Comparison of ENCODE assay signal across 8 cellular contexts in the genomic region with DNA sequence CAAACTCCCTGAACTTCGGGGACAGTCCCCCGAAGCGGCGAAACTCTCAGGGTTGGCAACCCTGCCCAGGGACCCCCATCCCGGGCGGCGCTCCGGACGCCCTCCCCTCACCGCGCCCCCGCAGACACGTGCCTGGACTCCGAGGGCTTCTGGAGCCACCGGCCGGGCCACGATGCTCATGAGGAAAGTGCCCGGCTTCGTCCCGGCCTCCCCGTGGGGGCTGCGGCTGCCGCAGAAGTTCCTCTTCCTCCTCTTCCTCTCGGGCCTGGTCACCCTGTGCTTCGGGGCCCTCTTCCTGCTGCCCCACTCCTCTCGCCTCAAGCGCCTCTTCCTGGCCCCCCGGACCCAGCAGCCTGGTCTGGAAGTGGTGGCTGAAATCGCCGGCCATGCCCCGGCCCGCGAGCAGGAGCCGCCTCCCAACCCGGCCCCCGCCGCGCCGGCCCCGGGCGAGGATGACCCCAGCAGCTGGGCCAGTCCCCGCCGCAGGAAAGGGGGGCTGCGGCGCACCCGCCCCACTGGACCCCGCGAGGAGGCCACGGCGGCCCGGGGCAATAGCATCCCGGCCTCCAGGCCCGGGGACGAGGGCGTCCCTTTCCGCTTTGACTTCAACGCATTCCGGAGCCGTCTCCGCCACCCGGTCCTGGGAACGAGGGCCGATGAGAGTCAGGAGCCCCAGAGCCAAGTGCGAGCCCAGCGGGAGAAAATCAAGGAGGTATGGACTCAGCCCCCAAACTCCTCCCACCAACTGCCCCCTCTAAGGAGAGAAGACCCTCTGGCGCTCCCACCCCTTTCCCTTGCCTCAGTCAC. TPM values are rescaled to one million over a fixed set of nuclear protein-coding genes. Genes with fewer than 3 reads are reported as not detected.
DNase-seq lines count a peak whose midpoint lies in the region; ATAC-seq and TF ChIP-seq lines count a peak whose summit lies in the region.

No MANE protein-coding gene starts in this region.

- CTCF ChIA-PET in WTC11 (lab: Charles Lee): interaction anchor here (0.7 to 4.5 kb wide), 25 partner anchors 10 to 274 kb away, joined by 3 to 43 read pairs (median 5); partner anchors contain the start of gene SELENON

- H3K36me3 Mint-ChIP-seq in GM23338 (ENCODE audit: low read depth) (no peaks in the 10 kb centered on the region; the same call in 2 of the 3 replicates), WTC11 (no peaks in the 10 kb centered on the region), progenitor cell of endocrine pancreas (ENCODE audit: insufficient read depth) (no peaks in the 10 kb centered on the region)

- H3K27me3 Mint-ChIP-seq in GM23338 (ENCODE audit: insufficient read depth, low read depth, poor library complexity): peaks cover 21% of the 10 kb centered on the region
- peaks cover 42% of the 10 kb centered on the region for H3K27me3 Mint-ChIP-seq in WTC11 (ENCODE audit: low read depth)
- peaks cover 68% of the 10 kb centered on the region for H3K27me3 Mint-ChIP-seq in progenitor cell of endocrine pancreas

- ATAC-seq in GM23338 (peak; percentile 7), WTC11 (no peak), HG02759 (IDR thresholded peaks at IDR 0.05; ENCODE audit: unreplicated experiment) (no peak)

- peaks cover 6% of the 10 kb centered on the region for H4K20me1 ChIP-seq in GM23338 (replicated peaks; ENCODE audit: insufficient read depth)

- H3K9me3 Mint-ChIP-seq in GM23338: no peaks in the 10 kb centered on the region
- no peaks in the 10 kb centered on the region for H3K9me3 Mint-ChIP-seq in WTC11
- H3K9me3 Mint-ChIP-seq in progenitor cell of endocrine pancreas (ENCODE audit: low read depth): no peaks in the 10 kb centered on the region

- no peak overlapping the region for H3K27ac ChIP-seq in GM23338 (ENCODE audit: low read depth)

- H3F3A ChIP-seq in GM23338 (replicated peaks; ENCODE audit: low read depth): peaks cover 4% of the 10 kb centered on the region

- H3K4me3 Mint-ChIP-seq in GM23338 (peak overlapping the region; percentile 72), WTC11 (peak overlapping the region; percentile 76), progenitor cell of endocrine pancreas (ENCODE audit: low read depth) (peak overlapping the region; percentile 65)

- H3K27ac Mint-ChIP-seq in GM23338: no peak overlapping the region
- H3K27ac Mint-ChIP-seq in WTC11: no peak overlapping the region
- H3K27ac Mint-ChIP-seq in progenitor cell of endocrine pancreas: peak overlapping the region; percentile 88

- peaks cover 28% of the 10 kb centered on the region for H3K4me1 Mint-ChIP-seq in GM23338
- H3K4me1 Mint-ChIP-seq in WTC11: peaks cover 28% of the 10 kb centered on the region
- peaks cover 6% of the 10 kb centered on the region for H3K4me1 Mint-ChIP-seq in progenitor cell of endocrine pancreas (ENCODE audit: low read depth)

- DNase-seq in GM23338 (ENCODE audit: low spot score): peak; percentile 70
- DNase-seq in WTC11 (ENCODE audit: low spot score): peak; percentile 56
- no peak for DNase-seq in foreskin fibroblast
- no peak for DNase-seq in progenitor cell of endocrine pancreas (ENCODE audit: low spot score, unreplicated experiment)
- DNase-seq in LoVo (ENCODE audit: low spot score): no peak
- DNase-seq in HT-29 (ENCODE audit: low spot score): no peak
- DNase-seq in GOT3 (lab: John Stamatoyannopoulos, UW): no peak

- H3K9me2 ChIP-seq in GM23338 (ENCODE audit: insufficient read depth): no peaks in the 10 kb centered on the region

- H2AFZ ChIP-seq in GM23338: peak overlapping the region; percentile 98

- H3K27me3 ChIP-seq in GM23338 (ENCODE audit: insufficient read depth): peaks cover 16% of the 10 kb centered on the region

- TF ChIP-seq CTCF in GM23338 (conservative IDR thresholded peaks at IDR 0.05; ENCODE audit: low read depth in 2 of 2) (no peak), WTC11 (IDR thresholded peaks at IDR 0.05) (no peak), foreskin fibroblast (IDR thresholded peaks at IDR 0.05; ENCODE audit: low read depth, low read length) (no peak), progenitor cell of endocrine pancreas (IDR thresholded peaks at IDR 0.05; ENCODE audit: unreplicated experiment) (no peak)

- peaks cover 6% of the 10 kb centered on the region; the same call in 1 of the 2 replicates for H3K79me2 ChIP-seq in GM23338 (replicated peaks; ENCODE audit: insufficient read depth)

- peak overlapping the region; percentile 96 for H3K4me2 ChIP-seq in GM23338

- H3K36me3 ChIP-seq in GM23338 (ENCODE audit: insufficient read depth): no peaks in the 10 kb centered on the region

- POLR2A ChIA-PET in WTC11 (lab: Charles Lee): interaction anchor here (0.6 kb wide), 1 partner anchor 202 kb away, joined by 3 read pairs; the partner anchor contains the start of gene MTFR1L

- H3K4me3 ChIP-seq in GM23338 (peak overlapping the region; percentile 81), foreskin fibroblast (ENCODE audit: low read depth in 1 of 2, low read length in 2 of 2) (peak overlapping the region; percentile 39 to 54)

- peaks cover 23% of the 10 kb centered on the region for H3K4me1 ChIP-seq in GM23338 (ENCODE audit: insufficient read depth)

TF ChIP-seq in GM23338, 12 proteins besides CTCF, POLR2A, EP300 and RAD21:
- TF ChIP-seq CREB1 (CRISPR knock-in tag; IDR thresholded peaks at IDR 0.05; ENCODE audit: low read depth) (no peak), EZH2 (IDR thresholded peaks at IDR 0.05; ENCODE audit: low read depth, unreplicated experiment) (peak; percentile 67)
TF ChIP-seq in GM23338: peak in this region for 1.

TF ChIP-seq in WTC11, 78 proteins besides CTCF, POLR2A, EP300 and RAD21:
- no peak for TF ChIP-seq ATF1 (CRISPR knock-in tag; IDR thresholded peaks at IDR 0.05)
- TF ChIP-seq, protein P1, sequence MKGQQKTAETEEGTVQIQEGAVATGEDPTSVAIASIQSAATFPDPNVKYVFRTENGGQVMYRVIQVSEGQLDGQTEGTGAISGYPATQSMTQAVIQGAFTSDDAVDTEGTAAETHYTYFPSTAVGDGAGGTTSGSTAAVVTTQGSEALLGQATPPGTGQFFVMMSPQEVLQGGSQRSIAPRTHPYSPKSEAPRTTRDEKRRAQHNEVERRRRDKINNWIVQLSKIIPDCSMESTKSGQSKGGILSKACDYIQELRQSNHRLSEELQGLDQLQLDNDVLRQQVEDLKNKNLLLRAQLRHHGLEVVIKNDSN (CRISPR knock-in tag; IDR thresholded peaks at IDR 0.05): peak; percentile 26; the same call in 1 of the 2 replicates
- TF ChIP-seq MAX (CRISPR knock-in tag; IDR thresholded peaks at IDR 0.05): peak; percentile 57; the same call in 1 of the 2 replicates
- TF ChIP-seq E2F5 (CRISPR knock-in tag; IDR thresholded peaks at IDR 0.05): 0 out of 2 replicates have a peak, but pooled peaks have one; percentile 28
- TF ChIP-seq KAT7 (CRISPR knock-in tag; IDR thresholded peaks at IDR 0.05; ENCODE audit: borderline replicate concordance): 0 out of 2 replicates have a peak, but pooled peaks have one; percentile 25

RNA-seq across cellular contexts. Expression of gene MAN1C1, which starts 1.2 kb away (rescaled TPM):
- total RNA-seq in GM23338 (2014; rRNA removed; shearing (Covaris generic)): 11.6 and 13.6 TPM in 2 replicates
- polyA plus RNA-seq in GM23338 (2016; fragmentation: Nextera tagmentation; extraction: Ambion mirVana): 5.4 and 5.9 TPM in 2 replicates
- total RNA-seq in WTC11 (2021) (10.4 to 16.8 TPM (median 12.2 TPM) in 3 replicates), progenitor cell of endocrine pancreas (4.8 and 5.1 TPM in 2 replicates)
- total RNA-seq in HT-29 (2014; rRNA removed; shearing (Covaris generic)): 0.10 and 0.28 TPM in 2 replicates

Comparison
In these comparisons a context has a peak if more than half of its experiments do, and no peak if none do; other contexts are left out.
1. DNase-seq: peak in GM23338 (single experiment) and WTC11 (single experiment); none in foreskin fibroblast (0 of 2), progenitor cell of endocrine pancreas (single experiment), LoVo (single experiment), HT-29 (single experiment) and GOT3 (single experiment).
2. Peak in every context shown above with its lines, with median percentiles within 50 percentile points of each other: H3K4me3 Mint-ChIP-seq.